8 cellular contexts compared by ENCODE assay signal in the genomic region with DNA sequence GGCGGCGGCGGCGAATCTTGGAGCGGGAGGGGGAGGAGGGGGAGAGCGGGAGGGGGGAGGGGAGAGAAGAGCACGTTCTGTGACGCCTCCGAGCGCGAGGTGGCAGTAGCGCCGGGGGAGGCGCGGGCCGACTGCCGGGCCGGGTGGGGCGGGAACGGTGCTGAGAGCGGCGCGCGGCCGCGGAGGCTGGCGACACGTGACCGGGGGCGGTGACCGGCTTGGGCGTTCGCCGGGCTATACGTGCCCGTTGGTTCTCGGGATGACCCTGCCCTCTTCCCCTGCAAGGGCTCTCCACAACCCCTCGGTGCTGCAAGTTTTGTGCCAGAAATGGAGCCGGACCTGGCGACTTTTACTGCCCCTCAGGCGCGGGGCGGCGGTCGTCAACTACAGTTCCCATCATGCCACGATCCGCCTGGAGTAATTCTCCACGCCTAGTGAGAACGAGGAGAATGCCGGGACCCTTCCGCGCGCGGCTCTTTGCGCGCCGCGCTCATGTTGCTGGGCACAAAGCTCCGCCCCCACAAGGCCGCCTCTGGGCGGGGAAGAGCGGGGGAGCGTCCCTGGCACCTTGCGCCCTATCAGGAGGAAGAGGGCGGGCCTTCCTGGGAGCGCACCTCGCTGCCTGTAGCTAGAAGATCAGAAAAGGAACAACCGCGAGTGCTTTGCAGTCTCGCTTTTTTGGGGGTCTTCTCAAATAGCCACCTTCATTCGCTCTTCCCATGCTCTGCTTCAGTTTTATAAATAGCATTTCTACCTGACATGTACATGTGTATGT. TPM values are rescaled to one million over a fixed set of nuclear protein-coding genes. Genes with fewer than 3 reads are reported as not detected.
DNase-seq lines count a peak whose midpoint lies in the region; ATAC-seq, FAIRE-seq and TF ChIP-seq lines count a peak whose summit lies in the region.

A gene with protein sequence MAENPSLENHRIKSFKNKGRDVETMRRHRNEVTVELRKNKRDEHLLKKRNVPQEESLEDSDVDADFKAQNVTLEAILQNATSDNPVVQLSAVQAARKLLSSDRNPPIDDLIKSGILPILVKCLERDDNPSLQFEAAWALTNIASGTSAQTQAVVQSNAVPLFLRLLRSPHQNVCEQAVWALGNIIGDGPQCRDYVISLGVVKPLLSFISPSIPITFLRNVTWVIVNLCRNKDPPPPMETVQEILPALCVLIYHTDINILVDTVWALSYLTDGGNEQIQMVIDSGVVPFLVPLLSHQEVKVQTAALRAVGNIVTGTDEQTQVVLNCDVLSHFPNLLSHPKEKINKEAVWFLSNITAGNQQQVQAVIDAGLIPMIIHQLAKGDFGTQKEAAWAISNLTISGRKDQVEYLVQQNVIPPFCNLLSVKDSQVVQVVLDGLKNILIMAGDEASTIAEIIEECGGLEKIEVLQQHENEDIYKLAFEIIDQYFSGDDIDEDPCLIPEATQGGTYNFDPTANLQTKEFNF (minus strand): TSS at position 133 of the 775 bp plus-strand sequence. CDS start 176 bp downstream, outside the sequence.

- ATAC-seq in HG02852 (IDR thresholded peaks at IDR 0.05; ENCODE audit: unreplicated experiment), result peak; percentile 91
- ATAC-seq in T-cell (replicated peaks in 1 of 4), result peak; percentile 89 to 93 (median 90)

- intact Hi-C loops in cardiac septum (cut with DNase I), result loop anchor here (1.0 to 5.0 kb wide), 3 partner anchors 55 to 144 kb away; a partner anchor contains a TSS

- peak; percentile 54 for TF ChIP-seq POLR2A in GM12892 (IDR thresholded peaks at IDR 0.05; ENCODE audit: low read depth, low read length)

- H3K4me3 Mint-ChIP-seq in T-cell, result peak within 1 kb of the TSS; percentile 82 to 95 (median 94)
- H3K4me3 Mint-ChIP-seq in type B pancreatic cell, result peak within 1 kb of the TSS; percentile 99

- POLR2A ChIA-PET in T-cell (lab: Charles Lee), result interaction anchor here (0.6 to 1.3 kb wide), 14 partner anchors 11 to 1852 kb away, joined by 3 to 11 read pairs (median 6); a partner anchor contains a TSS

- H3K27ac ChIP-seq in adipose tissue (ENCODE audit: low read depth, low read length), result peak within 1 kb of the TSS; percentile 60

- H3K9me3 Mint-ChIP-seq in T-cell (no peaks in the 10 kb centered on the region), type B pancreatic cell (no peaks in the 10 kb centered on the region)

- 0 to 1% (median 1%) methylated on average over 45 to 71 of the region's 71 CpGs for WGBS in adipose tissue, 3 donors

- H3K4me1 Mint-ChIP-seq in T-cell (peaks cover 38% of the 10 kb centered on the region in 3 donors), type B pancreatic cell (ENCODE audit: unreplicated experiment) (peaks cover 25% of the 10 kb centered on the region)

- H3K27me3 Mint-ChIP-seq in T-cell (peaks cover 4% of the 10 kb centered on the region in 2 donors), type B pancreatic cell (no peaks in the 10 kb centered on the region)

- H3K36me3 Mint-ChIP-seq in T-cell (peaks cover 5% of the 10 kb centered on the region), type B pancreatic cell (peaks cover 12% of the 10 kb centered on the region)

- TF ChIP-seq CTCF in type B pancreatic cell (conservative IDR thresholded peaks at IDR 0.05), result no peak

- H3K27ac Mint-ChIP-seq in T-cell, result peak within 1 kb of the TSS; percentile 89 to 98
- H3K27ac Mint-ChIP-seq in type B pancreatic cell, result peak within 1 kb of the TSS; percentile 99

- DNase-seq in GM12892 (ENCODE audit: insufficient read length) (peak; percentile 82), NCI-H1436 treated with DMSO at 0.1 percent for 48 hours (lab: John Stamatoyannopoulos, UW) (peak; percentile 78), T-cell (peak; percentile 91 to 99 (median 96)), cardiac septum (ENCODE audit: low spot score) (peak; percentile 98), pons (ENCODE audit: low spot score) (peak; percentile 97), type B pancreatic cell (ENCODE audit: extremely low spot score, unreplicated experiment) (peak; percentile 92)

- FAIRE-seq in GM12892 (lab: Jason Lieb, UNC), result peak; percentile 99

- CTCF ChIA-PET in T-cell (lab: Charles Lee), result interaction anchor here (0.5 to 1.9 kb wide), 22 partner anchors 8 to 1960 kb away, joined by 3 to 12 read pairs (median 4); a partner anchor contains a TSS

RNA-seq across cellular contexts. Expression of the gene that starts here (rescaled TPM):
- 32.4 TPM for polyA plus RNA-seq in GM12892 (2012; ENCODE audit: missing spikeins)
- 10 to 100 TPM; 19.6 to 22.3 (median 21.4) TPM for total RNA-seq in T-cell
- polyA plus RNA-seq in adipose tissue, result 10 to 100 TPM in 2 of 3 donors, 1 to 10 TPM in 1; 5.9 to 16.8 (median 14.2) TPM
- 46.7 TPM for total RNA-seq in cardiac septum
- total RNA-seq in type B pancreatic cell (ENCODE audit: low replicate concordance), result 36.5 and 40.1 TPM in 2 replicates

Comparison
In these comparisons a context has a peak if more than half of its experiments do, and no peak if none do; other contexts are left out.
1. Peak in every context shown above with its lines: DNase-seq, ATAC-seq and H3K27ac ChIP-seq.